In the genomic region with DNA sequence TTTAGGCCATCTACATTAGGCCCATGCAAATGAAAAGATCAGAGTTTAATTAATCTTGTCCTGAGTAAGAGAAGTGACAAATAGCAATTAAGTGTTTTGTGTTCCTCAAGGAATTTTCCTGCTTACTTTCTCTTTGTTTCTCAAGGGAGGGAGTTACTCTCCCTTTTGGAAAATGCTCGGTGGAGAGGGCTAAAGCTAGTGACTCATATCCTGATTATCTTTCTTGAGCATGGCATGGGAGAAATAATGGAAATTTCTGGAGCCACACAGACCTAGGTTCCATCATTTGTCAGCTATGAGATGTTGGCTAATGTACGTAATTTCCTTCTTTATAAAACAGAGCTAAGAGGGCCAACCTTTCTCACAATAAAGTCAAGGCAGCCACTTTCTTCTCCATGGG, we compare ENCODE assay signal across 14 cellular contexts.
DNase-seq lines count a peak whose midpoint lies in the region; TF ChIP-seq lines count a peak whose summit lies in the region.
"Had no signal": no experiment of that assay in that cellular context is flagged by ENCODE, and none has a peak within 500 bp of the region (broad histone marks: within the 10 kb centered on the region; RNA-seq: fewer than 3 reads in every experiment).

No MANE protein-coding gene starts in this region.

- H3K79me2 ChIP-seq in GM23248 (ENCODE audit: insufficient read depth) (no peaks in the 10 kb centered on the region), smooth muscle cell (ENCODE audit: low read depth) (no peaks in the 10 kb centered on the region)

- TF ChIP-seq CTCF in VCaP (conservative IDR thresholded peaks at IDR 0.05) (no peak), fibroblast of pulmonary artery (IDR thresholded peaks at IDR 0.05; ENCODE audit: low read length, missing control alignments) (no peak), smooth muscle cell (IDR thresholded peaks at IDR 0.05; ENCODE audit: borderline replicate concordance, insufficient read depth, poor library complexity, severe bottlenecking) (no peak), right atrium auricular region (IDR thresholded peaks at IDR 0.05) (no peak)

- H3K27ac ChIP-seq in GM23248 (peak overlapping the region; percentile 41), VCaP (peak overlapping the region; percentile 87; the same call in 1 of the 2 replicates), smooth muscle cell (ENCODE audit: low read depth) (peak overlapping the region; percentile 35), right atrium auricular region (no peak overlapping the region)
- H3K27ac ChIP-seq: SJCRH30, suprapubic skin had no signal

- H2AFZ ChIP-seq in GM23248: peak overlapping the region; percentile 25; the same call in 1 of the 2 replicates
- no peak overlapping the region for H2AFZ ChIP-seq in smooth muscle cell (ENCODE audit: low read depth)

- H3K36me3 ChIP-seq in GM23248 (ENCODE audit: low read depth) (no peaks in the 10 kb centered on the region), smooth muscle cell (ENCODE audit: low read depth) (no peaks in the 10 kb centered on the region), right atrium auricular region (no peaks in the 10 kb centered on the region)
- H3K36me3 ChIP-seq: SJCRH30, suprapubic skin had no signal

- H3K4me2 ChIP-seq in GM23248 (ENCODE audit: unreplicated experiment) (peak overlapping the region; percentile 59), smooth muscle cell (peak overlapping the region; percentile 6)

- in situ Hi-C loops in GM23248 (cut with MboI): no loop called here

- 6 to 13% methylated on average over 2 of the region's 2 CpGs for WGBS in GM23248 (ENCODE audit: low coverage in 1 of 2, low lambda C conversion rate in 2 of 2, missing lambda C conversion rate in 2 of 2), 2 experiments
- WGBS in smooth muscle cell (ENCODE audit: low lambda C conversion rate): 14% methylated on average over 2 of the region's 2 CpGs

- H3K4me3 ChIP-seq in GM23248 (peak overlapping the region; percentile 2; the same call in 1 of the 2 replicates), fibroblast of pulmonary artery (replicated peaks; ENCODE audit: low read depth, low read length) (no peak overlapping the region), smooth muscle cell (no peak overlapping the region), right atrium auricular region (no peak overlapping the region)
- H3K4me3 ChIP-seq: SJCRH30, suprapubic skin had no signal

- H3K27me3 ChIP-seq in GM23248 (replicated peaks; ENCODE audit: insufficient read depth): no peaks in the 10 kb centered on the region
- H3K27me3 ChIP-seq in smooth muscle cell (ENCODE audit: low read depth): no peaks in the 10 kb centered on the region
- H3K27me3 ChIP-seq in right atrium auricular region: no peaks in the 10 kb centered on the region
- H3K27me3 ChIP-seq: SJCRH30, suprapubic skin had no signal

- no peaks in the 10 kb centered on the region for H3K9me2 ChIP-seq in GM23248 (ENCODE audit: insufficient read depth)

- DNase-seq in GM23248: peak; percentile 77
- DNase-seq in fibroblast of pulmonary artery (ENCODE audit: low read depth): peak; percentile 88
- DNase-seq in smooth muscle cell (lab: John Stamatoyannopoulos, UW; ENCODE audit: unreplicated experiment): no peak
- DNase-seq in SKM-1 treated with dmso at 0.1 percent for 144 hours (lab: John Stamatoyannopoulos, UW; ENCODE audit: unreplicated experiment): no peak
- DNase-seq in right atrium auricular region (ENCODE audit: low spot score): no peak
- DNase-seq in globus pallidus (ENCODE audit: low spot score): no peak
- DNase-seq: activated CD4-positive, alpha-beta memory T cell treated with anti-CD3 and anti-CD28 coated beads, Interleukin-2, amount 10 ng/mL, durations not matched to agents 7 days and 5 days; CD4-positive, alpha-beta memory T cell; endodermal cell; NCI-H1092 treated with DMSO at 0.1 percent for 48 hours; NK-92 treated with Interleukin-12 subunit alpha and Interleukin-12 subunit beta, amount 100 ng/mL, for 24 hours; SJCRH30 had no signal

- H3K4me1 ChIP-seq in GM23248 (ENCODE audit: insufficient read depth) (peaks cover 30% of the 10 kb centered on the region), smooth muscle cell (ENCODE audit: low read depth) (no peaks in the 10 kb centered on the region), right atrium auricular region (no peaks in the 10 kb centered on the region)
- H3K4me1 ChIP-seq: SJCRH30 had no signal

- no peaks in the 10 kb centered on the region for H3K9me3 ChIP-seq in GM23248 (ENCODE audit: low read depth)
- no peaks in the 10 kb centered on the region for H3K9me3 ChIP-seq in smooth muscle cell (replicated peaks; ENCODE audit: low read depth)
- H3K9me3 ChIP-seq in right atrium auricular region: no peaks in the 10 kb centered on the region
- H3K9me3 ChIP-seq: SJCRH30, suprapubic skin had no signal

- H3F3A ChIP-seq in GM23248 (ENCODE audit: insufficient read depth) (peaks cover 37% of the 10 kb centered on the region), smooth muscle cell (ENCODE audit: low read depth) (no peaks in the 10 kb centered on the region)

- H4K20me1 ChIP-seq in GM23248 (ENCODE audit: insufficient read depth): no peaks in the 10 kb centered on the region
- no peaks in the 10 kb centered on the region for H4K20me1 ChIP-seq in smooth muscle cell (ENCODE audit: low read depth)

- H3K9ac ChIP-seq in GM23248 (0 out of 2 replicates have a peak overlapping the region, but pooled peaks have one; percentile 16), smooth muscle cell (ENCODE audit: low read depth) (no peak overlapping the region)

Comparison
In these comparisons a context has a peak if more than half of its experiments do, and no peak if none do; other contexts are left out.
1. DNase-seq: peak in GM23248 (single experiment) and fibroblast of pulmonary artery (single experiment); none in smooth muscle cell (single experiment), SKM-1 treated with dmso at 0.1 percent for 144 hours (single experiment), right atrium auricular region (single experiment) and globus pallidus (single experiment).
2. H3K27ac ChIP-seq: peak in GM23248 (single experiment), VCaP (single experiment) and smooth muscle cell (single experiment); none in right atrium auricular region (0 of 2).